ENCODE assay signal across 8 cellular contexts in genomic region chr10:21526184-21526951, GRCh38. TPM values are rescaled to one million over a fixed set of nuclear protein-coding genes. Genes with fewer than 3 reads are reported as not detected.
DNase-seq lines count a peak whose midpoint lies in the region; ATAC-seq, FAIRE-seq and TF ChIP-seq lines count a peak whose summit lies in the region.

No MANE protein-coding gene starts in this region.

- peak; percentile 24 for ATAC-seq in GM21529 (IDR thresholded peaks at IDR 0.05; ENCODE audit: unreplicated experiment)

- peaks cover 0 to 6% (median 0%) of the 10 kb centered on the region in 3 donors for H3K36me3 Mint-ChIP-seq in immature natural killer cell

- H3K9me3 Mint-ChIP-seq in immature natural killer cell = peaks cover 0 to 7% (median 0%) of the 10 kb centered on the region in 6 donors

- peaks cover 38 to 56% (median 40%) of the 10 kb centered on the region in 3 donors for H3K27me3 Mint-ChIP-seq in immature natural killer cell (ENCODE audit: low read depth in 3 of 3)

- peaks cover 21 to 32% of the 10 kb centered on the region in 2 donors for H3K4me1 Mint-ChIP-seq in immature natural killer cell

- H3K4me1 ChIP-seq in small intestine (ENCODE audit: control insufficient read depth in 2 of 2, insufficient read depth in 1 of 2, low read depth in 1 of 2, low read length in 1 of 2) = no peaks in the 10 kb centered on the region

- peak overlapping the region; percentile 74 to 96 (median 80) for H3K27ac Mint-ChIP-seq in immature natural killer cell

- FAIRE-seq in bronchial epithelial cell (lab: Jason Lieb, UNC) = no peak
- no peak for FAIRE-seq in small intestine (lab: Jason Lieb, UNC)

- no peaks in the 10 kb centered on the region for H3K27me3 ChIP-seq in bronchial epithelial cell (ENCODE audit: control insufficient read depth, insufficient read depth, low read length)
- no peaks in the 10 kb centered on the region for H3K27me3 ChIP-seq in small intestine (ENCODE audit: control insufficient read depth in 2 of 2, insufficient read depth in 2 of 2, low read length in 2 of 2)

- H3K36me3 ChIP-seq in bronchial epithelial cell (ENCODE audit: control insufficient read depth, insufficient read depth, low read length) = no peaks in the 10 kb centered on the region
- no peaks in the 10 kb centered on the region for H3K36me3 ChIP-seq in small intestine (ENCODE audit: control insufficient read depth in 2 of 2, insufficient read depth in 2 of 2, low read length in 2 of 2)

- DNase-seq in DMS53 (lab: John Stamatoyannopoulos, UW) (peak; percentile 95), LoVo (ENCODE audit: low spot score) (peak; percentile 47), UCSD-AML1 (lab: John Stamatoyannopoulos, UW; ENCODE audit: unreplicated experiment) (peak; percentile 88), bronchial epithelial cell (ENCODE audit: low read depth) (peak; percentile 51), immature natural killer cell (peak; percentile 46 to 54 (median 48)), small intestine (peak; percentile 23), OCI-M2 (lab: John Stamatoyannopoulos, UW; ENCODE audit: unreplicated experiment) (no peak)

- H3K9me3 ChIP-seq in small intestine (ENCODE audit: control insufficient read depth, low read depth) = no peaks in the 10 kb centered on the region

- peak overlapping the region; percentile 89 to 97 (median 91) for H3K4me3 Mint-ChIP-seq in immature natural killer cell

- H3K27ac ChIP-seq in small intestine (ENCODE audit: low read depth in 1 of 2, low read length in 1 of 2) = peak overlapping the region; percentile 73 to 98

- 0 to 1% (median 0%) methylated on average over 39 to 59 of the region's 59 CpGs for WGBS in small intestine, 3 donors

- peak overlapping the region; percentile 68 for H3K4me3 ChIP-seq in bronchial epithelial cell (ENCODE audit: low read depth, low read length)
- H3K4me3 ChIP-seq in small intestine (ENCODE audit: low read depth in 1 of 2, low read length in 2 of 2) = peak overlapping the region; percentile 67 to 74

- no peak for TF ChIP-seq CTCF in bronchial epithelial cell (IDR thresholded peaks at IDR 0.05; ENCODE audit: insufficient read depth, low read length, severe bottlenecking)

RNA-seq across cellular contexts. Expression of gene SKIDA1, which starts 0.9 kb away (rescaled TPM):
- total RNA-seq in bronchial epithelial cell = under 0.01 and 0.13 TPM in 2 replicates
- polyA plus RNA-seq in immature natural killer cell (not detected), small intestine (under 1 TPM in 1 of 3 donors, not detected in 2; 0.13 TPM)

RNA-seq across cellular contexts. Expression of gene MLLT10, which starts 7.7 kb away (rescaled TPM):
- total RNA-seq in bronchial epithelial cell = 40.8 and 64.8 TPM in 2 replicates
- polyA plus RNA-seq in immature natural killer cell (1 to 10 TPM in 2 of 3 donors, under 1 TPM in 1; 0.81 to 5.1 (median 4.8) TPM), small intestine (10 to 100 TPM in 2 of 3 donors, 1 to 10 TPM in 1; 8.9 to 15.2 (median 11.6) TPM)
